In genomic region chr2:38146302-38146916, GRCh38 we compare ENCODE assay signal across 8 cellular contexts.
A peak's percentile ranks its signal among the peaks of the same experiment; 100 is the strongest.
DNase-seq lines count a peak whose midpoint lies in the region; ATAC-seq and TF ChIP-seq lines count a peak whose summit lies in the region.

No MANE protein-coding gene starts in this region.

- DNase-seq in GM12864 (ENCODE audit: low read depth): peak; percentile 38
- peak; percentile 90 for DNase-seq in LHCN-M2 (ENCODE audit: low read depth)
- peak; percentile 97 for DNase-seq in choroid plexus epithelial cell (ENCODE audit: low read depth)
- DNase-seq in ureter (ENCODE audit: low spot score): no peak
- no peak for DNase-seq in NCI-H1436 treated with DMSO at 0.1 percent for 48 hours (lab: John Stamatoyannopoulos, UW)
- no peak for DNase-seq in NCI-H146 (lab: John Stamatoyannopoulos, UW)

- H3K4me1 ChIP-seq in mesodermal cell (ENCODE audit: control insufficient read depth, insufficient read depth, low read length, poor library complexity, severe bottlenecking): peaks cover 13% of the 10 kb centered on the region

- H3K36me3 ChIP-seq in mesodermal cell (ENCODE audit: control insufficient read depth, insufficient read depth, low read length): no peaks in the 10 kb centered on the region

- no CpG with 5 or more reads among the region's 7 CpGs for WGBS in mesodermal cell (ENCODE audit: insufficient coverage in 2 of 2), 2 experiments

- TF ChIP-seq CTCF in GM12864 (IDR thresholded peaks at IDR 0.05; ENCODE audit: low read depth, low read length, missing control alignments): no peak
- TF ChIP-seq CTCF in choroid plexus epithelial cell (conservative IDR thresholded peaks at IDR 0.05; ENCODE audit: low read depth, low read length): no peak

- peak overlapping the region; percentile 99 for H3K27ac ChIP-seq in mesodermal cell (ENCODE audit: low read depth, low read length, severe bottlenecking)

- peaks cover 17% of the 10 kb centered on the region for H3K9me3 ChIP-seq in mesodermal cell (ENCODE audit: control insufficient read depth, low read length)

- peak; percentile 40 for ATAC-seq in GM21786 (IDR thresholded peaks at IDR 0.05; ENCODE audit: unreplicated experiment)

- H3K4me3 ChIP-seq in GM12864 (ENCODE audit: low read depth, low read length) (no peak overlapping the region), choroid plexus epithelial cell (ENCODE audit: low read depth, low read length) (no peak overlapping the region), mesodermal cell (ENCODE audit: extremely low read depth, insufficient read depth, low read length, poor library complexity, severe bottlenecking) (no peak overlapping the region)

Comparison
In these comparisons a context has a peak if more than half of its experiments do, and no peak if none do; other contexts are left out.
1. DNase-seq: peak in GM12864 (single experiment), LHCN-M2 (single experiment) and choroid plexus epithelial cell (single experiment); none in ureter (single experiment), NCI-H1436 treated with DMSO at 0.1 percent for 48 hours (single experiment) and NCI-H146 (single experiment).